In the genomic region with DNA sequence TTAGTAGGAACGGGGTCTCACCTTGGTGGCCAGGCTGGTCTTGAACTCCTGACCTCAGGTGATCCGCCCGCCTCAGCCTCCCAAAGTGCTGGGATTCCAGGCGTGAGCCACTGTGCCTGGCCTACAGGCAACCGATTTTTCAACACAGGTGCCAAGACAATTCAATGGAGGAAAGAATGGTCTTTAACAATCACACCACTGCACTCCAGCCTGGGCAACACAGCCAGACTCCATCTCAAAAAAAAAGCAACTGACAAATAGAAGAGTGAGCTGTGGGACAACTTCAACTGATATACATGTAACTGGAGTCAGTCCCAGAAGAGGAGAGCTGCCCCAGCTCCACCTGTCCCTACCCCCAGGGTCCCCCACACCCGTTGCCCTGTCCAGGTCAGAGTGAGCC, we compare ENCODE assay signal across 9 cellular contexts. TPM values are rescaled to one million over a fixed set of nuclear protein-coding genes. Genes with fewer than 3 reads are reported as not detected.
DNase-seq lines count a peak whose midpoint lies in the region; ATAC-seq, FAIRE-seq and TF ChIP-seq lines count a peak whose summit lies in the region.
"Not testable (repeated sequence)": the region's sequence is repeated elsewhere in the genome, so short reads cannot be mapped to it uniquely, and the experiment has no call there.
"Had no signal": no experiment of that assay in that cellular context is flagged by ENCODE, and none has a peak within 500 bp of the region (broad histone marks: within the 10 kb centered on the region; RNA-seq: fewer than 3 reads in every experiment).

No MANE protein-coding gene starts in this region.

- H3K27ac ChIP-seq in IMR-90 (ENCODE audit: insufficient read depth, low read length); astrocyte (ENCODE audit: low read depth, low read length); mesenchymal stem cell (ENCODE audit: low read length, poor library complexity, severe bottlenecking): not testable (repeated sequence)

- not testable (repeated sequence) for H2BK20ac ChIP-seq in IMR-90 (ENCODE audit: low read depth, low read length)

- not testable (repeated sequence) for H2BK12ac ChIP-seq in mesenchymal stem cell (ENCODE audit: low read length in 2 of 2)

- H2BK15ac ChIP-seq in IMR-90 (ENCODE audit: low read depth, low read length); mesenchymal stem cell (ENCODE audit: low read depth, poor library complexity, severe bottlenecking): not testable (repeated sequence)

- H3K4ac ChIP-seq in IMR-90 (ENCODE audit: low read depth, low read length); mesenchymal stem cell (ENCODE audit: low read depth in 1 of 2, low read length in 2 of 2): not testable (repeated sequence)

- in situ Hi-C loops in IMR-90 (cut with MboI; ENCODE audit: low sequenced_read_pairs), result not testable (repeated sequence)

- not testable (repeated sequence) for H3K18ac ChIP-seq in IMR-90 (ENCODE audit: low read depth, low read length); mesenchymal stem cell (ENCODE audit: low read depth in 1 of 2, low read length in 2 of 2)

- TF ChIP-seq POLR2A in IMR-90 (IDR thresholded peaks at IDR 0.05; ENCODE audit: low read depth, low read length), result peak; percentile 55; the same call in 1 of the 2 replicates

- not testable (repeated sequence) for H3K27me3 ChIP-seq in IMR-90 (ENCODE audit: control insufficient read depth, insufficient read depth, low read length); astrocyte (ENCODE audit: insufficient read depth, low read length)
- H3K27me3 ChIP-seq in mesenchymal stem cell (ENCODE audit: control insufficient read depth in 1 of 2, insufficient read depth in 1 of 2, low read length in 2 of 2), result peaks cover 16 to 47% of the 10 kb centered on the region in 2 experiments

- peaks cover 19% of the 10 kb centered on the region for H3K36me3 Mint-ChIP-seq in astrocyte (ENCODE audit: low read depth, unreplicated experiment)
- not testable (repeated sequence) for H3K36me3 Mint-ChIP-seq in type B pancreatic cell

- FAIRE-seq in astrocyte (lab: Jason Lieb, UNC), result not testable (repeated sequence)

- TF ChIP-seq RAD21 in IMR-90 (IDR thresholded peaks at IDR 0.05; ENCODE audit: low read length), result not testable (repeated sequence)

- CTCF ChIA-PET in IMR-90 (lab: Yijun Ruan, JAX), result not testable (repeated sequence)

- H3K4me1 ChIP-seq in IMR-90 (ENCODE audit: control insufficient read depth, insufficient read depth, low read length); astrocyte (ENCODE audit: insufficient read depth, low read length): not testable (repeated sequence)
- peaks cover 18% of the 10 kb centered on the region for H3K4me1 ChIP-seq in mesenchymal stem cell (ENCODE audit: control insufficient read depth, insufficient read depth, low read depth, low read length)

- H3K27me3 Mint-ChIP-seq in astrocyte (ENCODE audit: low read depth, unreplicated experiment) (peaks cover 21% of the 10 kb centered on the region), type B pancreatic cell (peaks cover 32% of the 10 kb centered on the region)

- H2BK5ac ChIP-seq in IMR-90 (ENCODE audit: low read depth, low read length, poor library complexity, severe bottlenecking); mesenchymal stem cell (ENCODE audit: low read depth, low read length, poor library complexity, severe bottlenecking): not testable (repeated sequence)

- H3K36me3 ChIP-seq in IMR-90 (ENCODE audit: control insufficient read depth, insufficient read depth, low read length); astrocyte (ENCODE audit: insufficient read depth, low read length); mesenchymal stem cell (ENCODE audit: control insufficient read depth in 1 of 2, insufficient read depth in 2 of 2, low read depth in 1 of 2, low read length in 2 of 2): not testable (repeated sequence)

- not testable (repeated sequence) for H3K9ac ChIP-seq in IMR-90 (ENCODE audit: low read depth, low read length); astrocyte (ENCODE audit: low read length); mesenchymal stem cell (ENCODE audit: low read length)

- H3K14ac ChIP-seq in IMR-90 (replicated peaks; ENCODE audit: low read depth, low read length); mesenchymal stem cell (ENCODE audit: low read length in 2 of 2): not testable (repeated sequence)

- H2AFZ ChIP-seq in IMR-90 (replicated peaks; ENCODE audit: low read length, poor library complexity); astrocyte (ENCODE audit: low read depth, low read length); mesenchymal stem cell (ENCODE audit: low read depth, low read length): not testable (repeated sequence)

- not testable (repeated sequence) for H3K56ac ChIP-seq in IMR-90 (ENCODE audit: extremely low read depth, insufficient read depth, low read length)

- not testable (repeated sequence) for H2AK9ac ChIP-seq in IMR-90 (replicated peaks; ENCODE audit: low read depth, low read length, poor library complexity)

- intact Hi-C loops in IMR-90 (cut with micrococcal nuclease), result not testable (repeated sequence)

- H4K8ac ChIP-seq in IMR-90 (ENCODE audit: low read depth in 2 of 2, low read length in 2 of 2); mesenchymal stem cell (ENCODE audit: low read length): not testable (repeated sequence)

- not testable (repeated sequence) for H3K23ac ChIP-seq in IMR-90 (ENCODE audit: low read depth, low read length); mesenchymal stem cell (ENCODE audit: low read length in 2 of 2)

- not testable (repeated sequence) for H3K9me1 ChIP-seq in IMR-90 (ENCODE audit: insufficient read depth, low read length)

- not testable (repeated sequence) for H3K4me2 ChIP-seq in IMR-90 (ENCODE audit: low read depth, low read length); astrocyte (ENCODE audit: low read length); mesenchymal stem cell (ENCODE audit: low read length, poor library complexity, severe bottlenecking)

- not testable (repeated sequence) for H3K4me3 ChIP-seq in IMR-90 (ENCODE audit: insufficient read depth, low read depth, low read length); astrocyte (ENCODE audit: insufficient read depth, low read depth, low read length); mesenchymal stem cell (ENCODE audit: insufficient read depth in 1 of 2, low read depth in 1 of 2, low read length in 2 of 2)

- peaks cover 15% of the 10 kb centered on the region for H3K9me3 Mint-ChIP-seq in astrocyte (ENCODE audit: unreplicated experiment)
- not testable (repeated sequence) for H3K9me3 Mint-ChIP-seq in type B pancreatic cell

- TF ChIP-seq CTCF in IMR-90 (conservative IDR thresholded peaks at IDR 0.05; ENCODE audit: low read depth, low read length); astrocyte (IDR thresholded peaks at IDR 0.05; ENCODE audit: insufficient read depth, low read depth, low read length); type B pancreatic cell (conservative IDR thresholded peaks at IDR 0.05): not testable (repeated sequence)

- dilution Hi-C loops in IMR-90 (cut with HindIII; ENCODE audit: low sequenced_read_pairs, unreplicated experiment), result not testable (repeated sequence)

- POLR2A ChIA-PET in IMR-90 (lab: Charles Lee; ENCODE audit: unreplicated experiment), result not testable (repeated sequence)

- not testable (repeated sequence) for H3K4me3 Mint-ChIP-seq in astrocyte (ENCODE audit: unreplicated experiment); type B pancreatic cell

- DNase-seq in IMR-90; astrocyte (ENCODE audit: low read depth); type B pancreatic cell (ENCODE audit: extremely low spot score, unreplicated experiment): not testable (repeated sequence)
- DNase-seq in mesenchymal stem cell, result peak; percentile 45

- H3K79me1 ChIP-seq in IMR-90 (ENCODE audit: low read depth in 1 of 2, low read length in 2 of 2), result peaks cover 0 to 15% of the 10 kb centered on the region in 2 experiments; a peak in 3 of 4 replicates
- H3K79me1 ChIP-seq in mesenchymal stem cell (replicated peaks; ENCODE audit: low read length, poor library complexity, severe bottlenecking), result not testable (repeated sequence)

- 83% methylated on average over 1 of the region's 6 CpGs; no CpG with 5 or more reads in 1 of the 2 experiments for WGBS in IMR-90 (ENCODE audit: extremely low coverage in 2 of 2, insufficient read length in 1 of 2), 2 experiments
- WGBS in mesenchymal stem cell, result 82% methylated on average over 6 of the region's 6 CpGs

- peaks cover 10% of the 10 kb centered on the region for H3K9me3 ChIP-seq in IMR-90 (ENCODE audit: control insufficient read depth, insufficient read depth, low read length)
- H3K9me3 ChIP-seq in astrocyte (ENCODE audit: insufficient read depth, low read depth, low read length); mesenchymal stem cell (ENCODE audit: control insufficient read depth, low read length): not testable (repeated sequence)

- H2BK120ac ChIP-seq in IMR-90 (ENCODE audit: low read depth, low read length); mesenchymal stem cell (ENCODE audit: low read depth, low read length): not testable (repeated sequence)

- H4K91ac ChIP-seq in IMR-90 (ENCODE audit: insufficient read depth, low read depth, low read length); mesenchymal stem cell (ENCODE audit: low read length): not testable (repeated sequence)

- H3K79me2 ChIP-seq in astrocyte (ENCODE audit: insufficient read depth, low read length), result not testable (repeated sequence)

- not testable (repeated sequence) for ATAC-seq in IMR-90 (ENCODE audit: low read depth)

- not testable (repeated sequence) for H4K20me1 ChIP-seq in IMR-90 (ENCODE audit: insufficient read depth, low read length)
- H4K20me1 ChIP-seq in astrocyte (ENCODE audit: insufficient read depth, low read length), result peaks cover 13% of the 10 kb centered on the region

- H3K4me1 Mint-ChIP-seq in astrocyte (ENCODE audit: low read depth, unreplicated experiment); type B pancreatic cell (ENCODE audit: unreplicated experiment): not testable (repeated sequence)

- not testable (repeated sequence) for BruUV-seq in IMR-90 (replicated peaks; lab: Mats Ljungman, UMichigan)

- not testable (repeated sequence) for H2AK5ac ChIP-seq in IMR-90 (ENCODE audit: low read depth, low read length); mesenchymal stem cell (ENCODE audit: low read length, severe bottlenecking)

- peak overlapping the region; percentile 72 for H3K27ac Mint-ChIP-seq in astrocyte (ENCODE audit: unreplicated experiment)
- H3K27ac Mint-ChIP-seq in type B pancreatic cell, result peak overlapping the region; percentile 72

- not testable (repeated sequence) for H4K5ac ChIP-seq in IMR-90 (ENCODE audit: low read depth, low read length)

RNA-seq across cellular contexts. Expression of gene HES4, which starts 5.4 kb away (rescaled TPM):
- 1.4 and 3.1 TPM in 2 replicates for total RNA-seq in IMR-90 (2012; rRNA removed)
- polyA plus RNA-seq in IMR-90 (2012; rRNA removed), result 11.7 and 18.9 TPM in 2 replicates
- 21.4 and 27.9 TPM in 2 replicates for polyA plus RNA-seq in IMR-90 (2012; cell fraction: cytosol; rRNA removed)
- 217 and 369 TPM in 2 replicates for polyA plus RNA-seq in IMR-90 (2012; cell fraction: nucleus; rRNA removed; ENCODE audit: low replicate concordance)
- 149 and 169 TPM in 2 replicates for total RNA-seq in astrocyte
- polyA plus RNA-seq in mesenchymal stem cell (2013, experiment 1 of 2), result 28.5 TPM
- polyA plus RNA-seq in mesenchymal stem cell (2013, experiment 2 of 2), result 25.8 TPM
- total RNA-seq in type B pancreatic cell (ENCODE audit: low replicate concordance), result 37.6 and 54.1 TPM in 2 replicates
- polyA plus RNA-seq: IgD-negative memory B cell had no signal

RNA-seq across cellular contexts. Expression of gene PERM1, which starts 12.7 kb away (rescaled TPM):
- total RNA-seq in IMR-90 (2012; rRNA removed) (not detected in 2 replicates), astrocyte (0.20 TPM in 1 of 2 replicates, not detected in the other), type B pancreatic cell (ENCODE audit: low replicate concordance) (0.34 and 0.62 TPM in 2 replicates)
- not detected in 2 replicates for polyA plus RNA-seq in IMR-90 (2012; rRNA removed)
- not detected in 2 replicates for polyA plus RNA-seq in IMR-90 (2012; cell fraction: cytosol; rRNA removed)
- 0.02 and 0.03 TPM in 2 replicates for polyA plus RNA-seq in IMR-90 (2012; cell fraction: nucleus; rRNA removed; ENCODE audit: low replicate concordance)
- polyA plus RNA-seq in mesenchymal stem cell (2013, experiment 1 of 2), result not detected
- polyA plus RNA-seq in mesenchymal stem cell (2013, experiment 2 of 2), result not detected
- total RNA-seq: A172, Calu3, GM23338 had no signal
- polyA plus RNA-seq: BJ, IgD-negative memory B cell had no signal

RNA-seq across cellular contexts. Expression of gene ISG15, which starts 18.8 kb away (rescaled TPM):
- 92.2 and 105 TPM in 2 replicates for total RNA-seq in IMR-90 (2012; rRNA removed)
- polyA plus RNA-seq in IMR-90 (2012; rRNA removed), result 99.1 and 138 TPM in 2 replicates
- 153 and 262 TPM in 2 replicates for polyA plus RNA-seq in IMR-90 (2012; cell fraction: cytosol; rRNA removed)
- polyA plus RNA-seq in IMR-90 (2012; cell fraction: nucleus; rRNA removed; ENCODE audit: low replicate concordance), result 50.0 and 115 TPM in 2 replicates
- 1,830 and 1,896 TPM in 2 replicates for total RNA-seq in astrocyte
- 70.3 TPM for polyA plus RNA-seq in mesenchymal stem cell (2013, experiment 1 of 2)
- 75.0 TPM for polyA plus RNA-seq in mesenchymal stem cell (2013, experiment 2 of 2)
- 20.8 and 34.6 TPM in 2 replicates for total RNA-seq in type B pancreatic cell (ENCODE audit: low replicate concordance)

RNA-seq across cellular contexts. Expression of gene AGRN, which starts 25.4 kb away (rescaled TPM):
- total RNA-seq in IMR-90 (2012; rRNA removed), result 8.1 and 11.4 TPM in 2 replicates
- 115 and 124 TPM in 2 replicates for polyA plus RNA-seq in IMR-90 (2012; rRNA removed)
- 128 and 199 TPM in 2 replicates for polyA plus RNA-seq in IMR-90 (2012; cell fraction: cytosol; rRNA removed)
- polyA plus RNA-seq in IMR-90 (2012; cell fraction: nucleus; rRNA removed; ENCODE audit: low replicate concordance), result 291 and 688 TPM in 2 replicates
- 589 and 603 TPM in 2 replicates for total RNA-seq in astrocyte
- 64.9 TPM for polyA plus RNA-seq in mesenchymal stem cell (2013, experiment 1 of 2)
- polyA plus RNA-seq in mesenchymal stem cell (2013, experiment 2 of 2), result 62.3 TPM
- total RNA-seq in type B pancreatic cell (ENCODE audit: low replicate concordance), result 166 and 285 TPM in 2 replicates

RNA-seq across cellular contexts. Expression of gene PLEKHN1, which starts 28.3 kb away (rescaled TPM):
- total RNA-seq in IMR-90 (2012; rRNA removed), result 0.28 and 0.54 TPM in 2 replicates
- polyA plus RNA-seq in IMR-90 (2012; rRNA removed), result 2.1 and 2.3 TPM in 2 replicates
- 0.66 and 1.7 TPM in 2 replicates for polyA plus RNA-seq in IMR-90 (2012; cell fraction: cytosol; rRNA removed)
- polyA plus RNA-seq in IMR-90 (2012; cell fraction: nucleus; rRNA removed; ENCODE audit: low replicate concordance), result 8.1 and 24.8 TPM in 2 replicates
- 2.1 and 2.4 TPM in 2 replicates for total RNA-seq in astrocyte
- 0.75 TPM for polyA plus RNA-seq in mesenchymal stem cell (2013, experiment 1 of 2)
- 0.60 TPM for polyA plus RNA-seq in mesenchymal stem cell (2013, experiment 2 of 2)
- total RNA-seq in type B pancreatic cell (ENCODE audit: low replicate concordance), result 6.4 and 16.7 TPM in 2 replicates

Comparison
In these comparisons a context has a peak if more than half of its experiments do, and no peak if none do; other contexts are left out.
1. RNA of gene ISG15, which starts 18.8 kb away (total RNA-seq): 1,830 to 1,896 TPM in astrocyte; 92.2 to 105 TPM in IMR-90 and 20.8 to 34.6 TPM in type B pancreatic cell; every median in the first group is over 10 times any median in the second.